23 cellular contexts compared by ENCODE assay signal in genomic region chr11:12856338-12856737, GRCh38.
A peak's percentile ranks its signal among the peaks of the same experiment; 100 is the strongest.
DNase-seq lines count a peak whose midpoint lies in the region; ATAC-seq, FAIRE-seq and TF ChIP-seq lines count a peak whose summit lies in the region.
"Had no signal": no experiment of that assay in that cellular context is flagged by ENCODE, and none has a peak within 500 bp of the region (broad histone marks: within the 10 kb centered on the region; RNA-seq: fewer than 3 reads in every experiment).

No MANE protein-coding gene starts in this region.

- H2BK120ac ChIP-seq in H9 (ENCODE audit: low read depth, low read length, poor library complexity, severe bottlenecking) = no peak overlapping the region
- H2BK120ac ChIP-seq in H1 (replicated peaks; ENCODE audit: low read depth, low read length) = no peak overlapping the region

- H2BK20ac ChIP-seq in H9 (ENCODE audit: low read depth, low read length, poor library complexity, severe bottlenecking) = no peak overlapping the region
- no peak overlapping the region for H2BK20ac ChIP-seq in H1 (ENCODE audit: low read length)

- H3K14ac ChIP-seq in H9 (ENCODE audit: insufficient read depth, low read length) (no peak overlapping the region), H1 (ENCODE audit: insufficient read length) (no peak overlapping the region)

- no peak overlapping the region for H3K4me3 ChIP-seq in H1 (ENCODE audit: extremely low read depth in 1 of 4, insufficient read depth in 2 of 4, low read depth in 3 of 4, low read length in 4 of 4)
- H3K4me3 ChIP-seq in small intestine (ENCODE audit: low read depth in 1 of 2, low read length in 2 of 2) = no peak overlapping the region

- H3K27ac Mint-ChIP-seq in H9 (peak overlapping the region in 2 of 3 experiments; percentile 45 to 49; a peak in 4 of 7 replicates), mesothelial cell of epicardium (peak overlapping the region; percentile 7)
- no peak overlapping the region for H3K27ac Mint-ChIP-seq in activated naive CD4-positive, alpha-beta T cell treated with anti-CD3 and anti-CD28 coated beads, Interleukin-2, amount 10 ng/mL, durations not matched to agents 7 days and 5 days
- H3K27ac Mint-ChIP-seq: CD14-positive monocyte; CD8-positive, alpha-beta memory T cell; IgD-negative memory B cell had no signal

- no peak for TF ChIP-seq EP300 in H1 (IDR thresholded peaks at IDR 0.05; ENCODE audit: borderline replicate concordance in 1 of 2, low read depth in 2 of 2, low read length in 2 of 2)

- H2AK5ac ChIP-seq in H9 (ENCODE audit: insufficient read length, low read length) (no peak overlapping the region), H1 (ENCODE audit: low read depth, low read length) (no peak overlapping the region; the same call in 1 of the 2 replicates)

- H3K4me1 Mint-ChIP-seq in H9 = peaks cover 32 to 35% of the 10 kb centered on the region in 2 experiments
- peaks cover 23% of the 10 kb centered on the region for H3K4me1 Mint-ChIP-seq in mesothelial cell of epicardium
- H3K4me1 Mint-ChIP-seq in activated naive CD4-positive, alpha-beta T cell treated with anti-CD3 and anti-CD28 coated beads, Interleukin-2, amount 10 ng/mL, durations not matched to agents 7 days and 5 days = peaks cover 5% of the 10 kb centered on the region
- H3K4me1 Mint-ChIP-seq: CD14-positive monocyte had no signal

- H3K4me3 Mint-ChIP-seq in H9 = no peak overlapping the region
- H3K4me3 Mint-ChIP-seq in mesothelial cell of epicardium = no peak overlapping the region
- H3K4me3 Mint-ChIP-seq in activated naive CD4-positive, alpha-beta T cell treated with anti-CD3 and anti-CD28 coated beads, Interleukin-2, amount 10 ng/mL, durations not matched to agents 7 days and 5 days = no peak overlapping the region
- H3K4me3 Mint-ChIP-seq: CD14-positive monocyte; CD8-positive, alpha-beta memory T cell; IgD-negative memory B cell had no signal

- peaks cover 3 to 8% (median 4%) of the 10 kb centered on the region in 3 experiments; a peak in 3 of 7 replicates for H3K36me3 Mint-ChIP-seq in H9 (ENCODE audit: insufficient read depth in 1 of 3, low read depth in 3 of 3)
- peaks cover 3% of the 10 kb centered on the region for H3K36me3 Mint-ChIP-seq in mesothelial cell of epicardium
- H3K36me3 Mint-ChIP-seq in activated naive CD4-positive, alpha-beta T cell treated with anti-CD3 and anti-CD28 coated beads, Interleukin-2, amount 10 ng/mL, durations not matched to agents 7 days and 5 days = no peaks in the 10 kb centered on the region
- H3K36me3 Mint-ChIP-seq: CD14-positive monocyte; CD8-positive, alpha-beta memory T cell had no signal

- H2BK12ac ChIP-seq in H9 (ENCODE audit: insufficient read length, low read depth, low read length) = no peak overlapping the region
- H2BK12ac ChIP-seq in H1 (ENCODE audit: low read depth, low read length) = no peak overlapping the region

- H3K4me2 ChIP-seq in H9 (ENCODE audit: insufficient read depth, insufficient read length, low read length) (no peak overlapping the region), H1 (ENCODE audit: insufficient read depth in 1 of 2, low read depth in 2 of 2, low read length in 2 of 2) (no peak overlapping the region)
- H3K4me2 ChIP-seq: KMS-11 had no signal

- H3K27ac ChIP-seq in H9 (ENCODE audit: insufficient read length, low read depth, low read length) = no peak overlapping the region
- H3K27ac ChIP-seq in H1 (ENCODE audit: low read depth, low read length) = no peak overlapping the region
- no peak overlapping the region for H3K27ac ChIP-seq in small intestine (ENCODE audit: low read depth in 1 of 2, low read length in 1 of 2)
- H3K27ac ChIP-seq: KMS-11, RWPE1 had no signal

- H3K27me3 Mint-ChIP-seq in H9 (ENCODE audit: low read depth) = no peaks in the 10 kb centered on the region
- H3K27me3 Mint-ChIP-seq in mesothelial cell of epicardium (ENCODE audit: low read depth) = no peaks in the 10 kb centered on the region
- H3K27me3 Mint-ChIP-seq in activated naive CD4-positive, alpha-beta T cell treated with anti-CD3 and anti-CD28 coated beads, Interleukin-2, amount 10 ng/mL, durations not matched to agents 7 days and 5 days = peaks cover 13% of the 10 kb centered on the region
- H3K27me3 Mint-ChIP-seq: IgD-negative memory B cell had no signal

- H3K56ac ChIP-seq in H9 (ENCODE audit: insufficient read length, low read depth, low read length) = no peak overlapping the region
- no peak overlapping the region for H3K56ac ChIP-seq in H1 (replicated peaks; ENCODE audit: insufficient read length, low read depth, low read length)

- H4K91ac ChIP-seq in H9 (ENCODE audit: insufficient read length, low read depth, low read length) (no peak overlapping the region), H1 (replicated peaks; ENCODE audit: insufficient read length, low read length) (no peak overlapping the region)

- no peak overlapping the region for H3K18ac ChIP-seq in H9 (ENCODE audit: insufficient read length, low read depth, low read length)
- H3K18ac ChIP-seq in H1 (ENCODE audit: extremely low read depth, low read length) = no peak overlapping the region

- DNase-seq in H9 (no peak), H1 (ENCODE audit: low read depth in 1 of 2, low spot score in 2 of 2) (no peak), mesothelial cell of epicardium (ENCODE audit: low spot score in 2 of 2, unreplicated experiment in 2 of 2) (no peak), small intestine (peak; percentile 39), RKO (ENCODE audit: low spot score) (no peak)
- DNase-seq in activated naive CD4-positive, alpha-beta T cell treated with anti-CD3 and anti-CD28 coated beads, Interleukin-2, amount 10 ng/mL, durations not matched to agents 7 days and 5 days = no peak
- DNase-seq: 8988T; ACHN; BE2C; CD8-positive, alpha-beta memory T cell; DMS 273 treated with DMSO at 0.1 percent for 48 hours; DMS79; GF-D8; MM.1S; NCI-H2029 treated with DMSO at 0.1 percent for 48 hours; NCI-H69; SHP77 had no signal

- H2BK15ac ChIP-seq in H9 (ENCODE audit: low read depth, low read length) = no peak overlapping the region
- H2BK15ac ChIP-seq in H1 (ENCODE audit: low read length) = no peak overlapping the region

- H3K79me2 ChIP-seq in H9 (ENCODE audit: insufficient read depth, low read length) (peaks cover 3% of the 10 kb centered on the region; the same call in 1 of the 2 replicates), H1 (ENCODE audit: control insufficient read depth in 1 of 2, insufficient read depth in 2 of 2, low read length in 2 of 2) (peaks cover 0 to 65% of the 10 kb centered on the region in 2 experiments; a peak in 2 of 4 replicates)

- H3K23me2 ChIP-seq in H9 (ENCODE audit: insufficient read length, low read depth, low read length, poor library complexity, severe bottlenecking) (no peaks in the 10 kb centered on the region), H1 (ENCODE audit: low read depth, low read length) (no peaks in the 10 kb centered on the region; the same call in 1 of the 2 replicates)

- no peak overlapping the region for H2AFZ ChIP-seq in H9 (ENCODE audit: low read length)
- no peak overlapping the region for H2AFZ ChIP-seq in H1 (ENCODE audit: low read length)

- CTCF ChIA-PET in H1 (lab: Charles Lee; ENCODE audit: partially characterized antibody) = interaction anchor here (1.1 to 2.9 kb wide), 7 partner anchors 8 to 257 kb away, joined by 4 to 9 read pairs (median 4); no protein-coding TSS in a partner anchor
- CTCF ChIA-PET in activated naive CD4-positive, alpha-beta T cell treated with anti-CD3 and anti-CD28 coated beads, Interleukin-2, amount 10 ng/mL, durations not matched to agents 7 days and 5 days (lab: Charles Lee) = no interaction called here

- POLR2A ChIA-PET in H1 (lab: Charles Lee; ENCODE audit: partially characterized antibody) = interaction anchor here (1.0 kb wide), 1 partner anchor 56 kb away, joined by 3 read pairs; no protein-coding TSS in a partner anchor

- H3K4me1 ChIP-seq in H9 (ENCODE audit: insufficient read depth, low read length) (no peaks in the 10 kb centered on the region; the same call in 1 of the 2 replicates), H1 (replicated peaks in 1 of 4; ENCODE audit: control insufficient read depth in 3 of 4, insufficient read depth in 4 of 4, low read length in 3 of 4) (peaks cover 0 to 7% (median 3%) of the 10 kb centered on the region in 4 experiments; a peak in 1 of 7 replicates), small intestine (ENCODE audit: control insufficient read depth in 2 of 2, insufficient read depth in 1 of 2, low read depth in 1 of 2, low read length in 1 of 2) (peaks cover 3 to 6% of the 10 kb centered on the region in 2 donors)

- TF ChIP-seq CTCF in H9 (conservative IDR thresholded peaks at IDR 0.05) (no peak), H1 (IDR thresholded peaks at IDR 0.05; ENCODE audit: control extremely low read depth in 1 of 3, insufficient read depth in 1 of 3, low read depth in 1 of 3, low read length in 3 of 3) (no peak), mesothelial cell of epicardium (IDR thresholded peaks at IDR 0.05; ENCODE audit: unreplicated experiment) (no peak)

- H2BK5ac ChIP-seq in H9 (ENCODE audit: insufficient read length, low read length) (no peak overlapping the region), H1 (ENCODE audit: low read depth, low read length) (0 out of 2 replicates have a peak overlapping the region, but pooled peaks have one; percentile 38)

- no peaks in the 10 kb centered on the region for H3K9me3 Mint-ChIP-seq in H9
- no peaks in the 10 kb centered on the region for H3K9me3 Mint-ChIP-seq in mesothelial cell of epicardium
- H3K9me3 Mint-ChIP-seq in activated naive CD4-positive, alpha-beta T cell treated with anti-CD3 and anti-CD28 coated beads, Interleukin-2, amount 10 ng/mL, durations not matched to agents 7 days and 5 days = no peaks in the 10 kb centered on the region
- H3K9me3 Mint-ChIP-seq: CD8-positive, alpha-beta memory T cell had no signal

- H4K8ac ChIP-seq in H9 (replicated peaks; ENCODE audit: insufficient read length, low read depth, low read length) (no peak overlapping the region), H1 (ENCODE audit: extremely low read depth, insufficient read depth, low read length) (no peak overlapping the region)

- H3K27me3 ChIP-seq in H9 (ENCODE audit: insufficient read depth, low read length) = no peaks in the 10 kb centered on the region
- H3K27me3 ChIP-seq in H1 (replicated peaks in 1 of 4; ENCODE audit: control insufficient read depth in 3 of 4, extremely low read depth in 1 of 4, insufficient read depth in 3 of 4, low read length in 3 of 4) = no peaks in the 10 kb centered on the region
- no peaks in the 10 kb centered on the region for H3K27me3 ChIP-seq in small intestine (ENCODE audit: control insufficient read depth in 2 of 2, insufficient read depth in 2 of 2, low read length in 2 of 2)
- H3K27me3 ChIP-seq: BE2C had no signal

- no peak overlapping the region for H3K23ac ChIP-seq in H9 (ENCODE audit: insufficient read length, low read depth, low read length)
- no peak overlapping the region for H3K23ac ChIP-seq in H1 (ENCODE audit: insufficient read length)

- H4K5ac ChIP-seq in H9 (ENCODE audit: insufficient read length, low read depth, low read length) = no peak overlapping the region
- H4K5ac ChIP-seq in H1 (ENCODE audit: insufficient read length, low read depth, low read length) = no peak overlapping the region

- TF ChIP-seq POLR2A in H1 (IDR thresholded peaks at IDR 0.05; ENCODE audit: control extremely low read depth in 1 of 2, low read depth in 2 of 2, low read length in 2 of 2) = no peak

- H3K36me3 ChIP-seq in H1 (ENCODE audit: control insufficient read depth in 2 of 4, insufficient read depth in 4 of 4, low read length in 3 of 4) (no peaks in the 10 kb centered on the region), small intestine (ENCODE audit: control insufficient read depth in 2 of 2, insufficient read depth in 2 of 2, low read length in 2 of 2) (no peaks in the 10 kb centered on the region)
- H3K36me3 ChIP-seq: BE2C had no signal

- no peak for TF ChIP-seq RAD21 in H1 (IDR thresholded peaks at IDR 0.05 in 1 of 2, conservative IDR thresholded peaks at IDR 0.05 in 1 of 2; ENCODE audit: low read depth in 2 of 2, low read length in 2 of 2)

- H3K79me1 ChIP-seq in H9 (ENCODE audit: insufficient read depth, low read depth, low read length, poor library complexity, severe bottlenecking) (no peaks in the 10 kb centered on the region), H1 (ENCODE audit: low read depth, low read length) (peaks cover 5% of the 10 kb centered on the region; the same call in 1 of the 2 replicates)

- H3K9ac ChIP-seq in H9 (ENCODE audit: extremely low read depth, insufficient read length, low read length) (no peak overlapping the region), H1 (replicated peaks in 1 of 4; ENCODE audit: extremely low read depth in 1 of 4, low read depth in 3 of 4, low read length in 3 of 4) (no peak overlapping the region)
- H3K9ac ChIP-seq: KMS-11 had no signal

- H4K20me1 ChIP-seq in H9 (ENCODE audit: control insufficient read depth, insufficient read depth, insufficient read length) (no peaks in the 10 kb centered on the region), H1 (replicated peaks in 1 of 2; ENCODE audit: control insufficient read depth in 1 of 2, insufficient read depth in 2 of 2, low read length in 2 of 2) (no peaks in the 10 kb centered on the region)

- H3T11ph ChIP-seq in H9 (ENCODE audit: low read length) = no peak overlapping the region

- no peaks in the 10 kb centered on the region for H3K9me3 ChIP-seq in H9 (ENCODE audit: control insufficient read depth, low read depth, low read length)
- no peaks in the 10 kb centered on the region for H3K9me3 ChIP-seq in H1 (ENCODE audit: insufficient read depth in 2 of 2, low read depth in 1 of 2, low read length in 1 of 2)
- no peaks in the 10 kb centered on the region for H3K9me3 ChIP-seq in small intestine (ENCODE audit: control insufficient read depth, low read depth)
- H3K9me3 ChIP-seq: BE2C had no signal

- ATAC-seq in GM21526 (IDR thresholded peaks at IDR 0.05; ENCODE audit: low FRiP score, unreplicated experiment) = no peak

- H3K4ac ChIP-seq in H9 (ENCODE audit: low read depth, low read length) (no peak overlapping the region), H1 (replicated peaks; ENCODE audit: insufficient read length, low read depth, low read length) (no peak overlapping the region)

- FAIRE-seq in H1 (lab: Jason Lieb, UNC) (no peak), small intestine (lab: Jason Lieb, UNC) (no peak)
- FAIRE-seq: GM12891 had no signal

- no CpG with 5 or more reads among the region's 3 CpGs for WGBS in H9 (ENCODE audit: extremely low coverage, insufficient read length, low lambda C conversion rate)
- WGBS in H1 (ENCODE audit: extremely low coverage in 1 of 2, insufficient coverage in 1 of 2, insufficient read length in 1 of 2, insufficient replicate concordance in 2 of 2, low coverage in 1 of 2, low lambda C conversion rate in 2 of 2, missing lambda C conversion rate in 1 of 2), 2 experiments = 79% methylated on average over 3 of the region's 3 CpGs; no CpG with 5 or more reads in 1 of the 2 experiments
- 40 to 64% (median 46%) methylated on average over 3 of the region's 3 CpGs for WGBS in small intestine, 3 donors
